ENCODE assay signal across 22 cellular contexts in the genomic region with DNA sequence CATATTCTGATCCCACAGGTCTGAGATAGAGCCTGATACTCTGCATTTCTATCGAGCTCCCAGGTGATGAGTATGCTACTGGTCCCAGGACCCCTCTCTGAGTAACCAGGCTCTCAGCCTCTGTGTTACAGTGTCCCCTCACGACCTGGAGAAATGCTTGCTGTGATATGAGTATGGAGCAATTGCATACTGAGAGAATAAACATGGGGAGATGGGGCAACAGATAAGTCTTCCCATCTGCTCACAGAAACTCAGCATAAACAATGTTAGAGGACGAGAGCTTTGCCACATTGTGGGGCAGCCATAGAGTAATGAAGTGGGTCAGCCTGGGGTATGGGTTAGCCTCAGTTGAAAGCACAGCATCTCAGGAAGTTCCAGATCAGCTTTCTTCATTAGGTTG.
"Had no signal": no experiment of that assay in that cellular context is flagged by ENCODE, and none has a peak within 500 bp of the region (broad histone marks: within the 10 kb centered on the region; RNA-seq: fewer than 3 reads in every experiment).

No MANE protein-coding gene starts in this region.

- H3K4me2 ChIP-seq: neural progenitor cell had no signal

- H3K4me3 ChIP-seq: neural progenitor cell, ovary, psoas muscle, right lobe of liver, sigmoid colon, stomach, thoracic aorta, thyroid gland, tibial nerve, upper lobe of left lung, vagina had no signal

- H2AFZ ChIP-seq: neural progenitor cell, parathyroid adenoma had no signal

- DNase-seq: occipital lobe; ovary; posterior cingulate gyrus; psoas muscle; right cardiac atrium; right lobe of liver; sigmoid colon; small intestine; stimulated activated CD4-positive, alpha-beta T cell treated with anti-CD3 and anti-CD28 coated beads, Interleukin-15, amount 100 ng/mL, for 24 hours; stimulated activated CD4-positive, alpha-beta T cell treated with anti-CD3 and anti-CD28 coated beads, Interleukin-2, amount 100 ng/mL, for 24 hours; stimulated activated CD4-positive, alpha-beta T cell treated with anti-CD3 and anti-CD28 coated beads, Interleukin-2, amount 100 ng/mL, for 48 hours; stimulated activated CD4-positive, alpha-beta T cell treated with anti-CD3 and anti-CD28 coated beads, Interleukin-4, amount 100 ng/mL, for 24 hours; stimulated activated naive B cell treated with anti-CD40 and anti-IgM and Interleukin-4, amounts not matched to agents 10 μg/mL and 1 μg/mL and 100 μg/mL, for 72 hours; stimulated activated naive CD4-positive, alpha-beta T cell treated with Interleukin-2 at 50 U/mL for 16 hours; stomach; thyroid gland; upper lobe of left lung had no signal

- H3K36me3 ChIP-seq: neural progenitor cell, ovary, right lobe of liver, sigmoid colon, stomach, thoracic aorta, thyroid gland, tibial nerve, upper lobe of left lung, vagina had no signal

- H3K9ac ChIP-seq: neural progenitor cell, parathyroid adenoma had no signal

- H3K4me1 ChIP-seq: neural progenitor cell, parathyroid adenoma, psoas muscle, right lobe of liver, sigmoid colon, thyroid gland, tibial nerve, upper lobe of left lung, vagina had no signal

- H3K9me3 ChIP-seq: ovary, psoas muscle, right lobe of liver, sigmoid colon, stomach, thoracic aorta, thyroid gland, tibial nerve, upper lobe of left lung, vagina had no signal

- H3K27me3 ChIP-seq: neural progenitor cell, ovary, right lobe of liver, sigmoid colon, stomach, thyroid gland, tibial nerve, upper lobe of left lung, vagina had no signal

- H3K27ac ChIP-seq: neural progenitor cell, ovary, parathyroid adenoma, psoas muscle, right lobe of liver, sigmoid colon, stomach, thoracic aorta, thyroid gland, tibial nerve, upper lobe of left lung, vagina had no signal
